Comparison of ENCODE assay signal across 7 cellular contexts in genomic region chr5:132411382-132411925, GRCh38. TPM values are rescaled to one million over a fixed set of nuclear protein-coding genes. Genes with fewer than 3 reads are reported as not detected.
A peak's percentile ranks its signal among the peaks of the same experiment; 100 is the strongest.
DNase-seq lines count a peak whose midpoint lies in the region; ATAC-seq, FAIRE-seq and TF ChIP-seq lines count a peak whose summit lies in the region.

No MANE protein-coding gene starts in this region.

- H3K4me3 ChIP-seq in Karpas-422 (ENCODE audit: low read length) (peak overlapping the region; percentile 73), adrenal gland (peak overlapping the region in 2 of 4 donors; percentile 38 to 76), keratinocyte (ENCODE audit: control insufficient read depth in 2 of 3, extremely low read depth in 1 of 3, insufficient read depth in 2 of 3, low read depth in 1 of 3, low read length in 3 of 3) (peak overlapping the region; percentile 47 to 71 (median 70))

- H3K4me1 ChIP-seq in Karpas-422 (ENCODE audit: low read length): peaks cover 31% of the 10 kb centered on the region
- peaks cover 40 to 69% of the 10 kb centered on the region in 2 donors for H3K4me1 ChIP-seq in adrenal gland (replicated peaks in 1 of 2)
- H3K4me1 ChIP-seq in keratinocyte (ENCODE audit: control insufficient read depth, extremely low read depth, insufficient read depth, low read length): peaks cover 39% of the 10 kb centered on the region

- FAIRE-seq in keratinocyte (lab: Jason Lieb, UNC): peak; percentile 55

- peak overlapping the region; percentile 74 for H3K9ac ChIP-seq in Karpas-422 (ENCODE audit: low read length)
- H3K9ac ChIP-seq in keratinocyte (ENCODE audit: control insufficient read depth, extremely low read depth, insufficient read depth, low read length): peak overlapping the region; percentile 83

- peak; percentile 4 for ATAC-seq in GM19463 (IDR thresholded peaks at IDR 0.05; ENCODE audit: unreplicated experiment)
- ATAC-seq in GM21576 (IDR thresholded peaks at IDR 0.05; ENCODE audit: unreplicated experiment): no peak

- H4K20me1 ChIP-seq in Karpas-422 (ENCODE audit: insufficient read depth, low read depth, low read length): no peaks in the 10 kb centered on the region
- no peaks in the 10 kb centered on the region for H4K20me1 ChIP-seq in keratinocyte (ENCODE audit: control insufficient read depth, extremely low read depth, insufficient read depth, low read length)

- TF ChIP-seq CTCF in adrenal gland (IDR thresholded peaks at IDR 0.05): no peak
- TF ChIP-seq CTCF in keratinocyte (optimal IDR thresholded peaks at IDR 0.05 in 1 of 3, IDR thresholded peaks at IDR 0.05 in 1 of 3, conservative IDR thresholded peaks at IDR 0.05 in 1 of 3; ENCODE audit: extremely low read depth in 1 of 3, insufficient read depth in 2 of 3, low read length in 3 of 3): no peak

- no peaks in the 10 kb centered on the region for H3K79me2 ChIP-seq in Karpas-422 (ENCODE audit: low read length)
- no peaks in the 10 kb centered on the region for H3K79me2 ChIP-seq in keratinocyte (ENCODE audit: control insufficient read depth, insufficient read depth, low read length)

- WGBS in adrenal gland, 4 donors: 19 to 28% (median 22%) methylated on average over 6 to 7 of the region's 7 CpGs

- H3K27me3 ChIP-seq in Karpas-422 (ENCODE audit: low read length) (no peaks in the 10 kb centered on the region), adrenal gland (no peaks in the 10 kb centered on the region), keratinocyte (ENCODE audit: control insufficient read depth, extremely low read depth, insufficient read depth, low read length) (no peaks in the 10 kb centered on the region)

- no peak for TF ChIP-seq POLR2A in adrenal gland (IDR thresholded peaks at IDR 0.05)

- H3K36me3 ChIP-seq in Karpas-422 (ENCODE audit: insufficient read depth, low read length): no peaks in the 10 kb centered on the region
- no peaks in the 10 kb centered on the region for H3K36me3 ChIP-seq in adrenal gland (replicated peaks in 1 of 2)
- no peaks in the 10 kb centered on the region for H3K36me3 ChIP-seq in keratinocyte (ENCODE audit: control insufficient read depth in 2 of 2, extremely low read depth in 1 of 2, insufficient read depth in 2 of 2, low read length in 2 of 2)

- H3K9me3 ChIP-seq in Karpas-422 (ENCODE audit: low read length): no peaks in the 10 kb centered on the region
- H3K9me3 ChIP-seq in adrenal gland (replicated peaks in 1 of 3): no peaks in the 10 kb centered on the region
- no peaks in the 10 kb centered on the region for H3K9me3 ChIP-seq in keratinocyte (ENCODE audit: control insufficient read depth, low read depth, low read length)

- peak overlapping the region; percentile 82 for H3K4me2 ChIP-seq in Karpas-422 (ENCODE audit: low read depth, low read length, poor library complexity, severe bottlenecking)
- peak overlapping the region; percentile 95 for H3K4me2 ChIP-seq in keratinocyte (ENCODE audit: control insufficient read depth, extremely low read depth, insufficient read depth, low read depth, low read length)

- intact Hi-C loops in adrenal gland (cut with DNase I): no loop called here

- H3K9me2 ChIP-seq in Karpas-422 (replicated peaks; ENCODE audit: insufficient read depth, low read length): no peaks in the 10 kb centered on the region

- H2AFZ ChIP-seq in Karpas-422 (ENCODE audit: low read length): peak overlapping the region; percentile 94
- peak overlapping the region; percentile 78 for H2AFZ ChIP-seq in keratinocyte (ENCODE audit: control insufficient read depth, low read length)

- no peaks in the 10 kb centered on the region for H3K9me1 ChIP-seq in keratinocyte (ENCODE audit: control insufficient read depth, extremely low read depth, insufficient read depth, low read length)

- dilution Hi-C loops in keratinocyte (cut with MboI; ENCODE audit: extremely low pct_ligation_motif_present, low sequenced_read_pairs): no loop called here

- H3K27ac ChIP-seq in Karpas-422 (ENCODE audit: low read length) (no peak overlapping the region), adrenal gland (peak overlapping the region; percentile 89 to 99 (median 95)), keratinocyte (ENCODE audit: control insufficient read depth, insufficient read depth, low read length) (peak overlapping the region; percentile 78)

- in situ Hi-C loops in KBM-7 (cut with MboI; ENCODE audit: low pct_unique_long_range_greater_than_20kb, low sequenced_read_pairs): no loop called here

- DNase-seq in Karpas-422 (no peak), adrenal gland (peak in 2 of 7 donors; percentile 32 to 48), keratinocyte (ENCODE audit: low read depth, low spot score) (no peak), KBM-7 (no peak)
- DNase-seq in stimulated activated naive CD4-positive, alpha-beta T cell (lab: John Stamatoyannopoulos, UW): peak in 5 of 6 experiments; percentile 30 to 68 (median 48)

RNA-seq across cellular contexts. Expression of gene SLC22A5, which starts 41.9 kb away (rescaled TPM):
- 1.3 and 5.2 TPM in 2 replicates for total RNA-seq in Karpas-422 (2014; rRNA removed; shearing (Covaris generic); ENCODE audit: low replicate concordance)
- 10 to 100 TPM; 11.1 to 24.1 (median 16.5) TPM for total RNA-seq in adrenal gland
- polyA plus RNA-seq in adrenal gland (10 to 100 TPM in 1 of 3 donors, 1 to 10 TPM in 2; 9.6 to 12.6 (median 9.8) TPM), keratinocyte (14.8 to 23.0 TPM (median 21.5 TPM) in 3 replicates)
- 2.4 TPM for polyA plus RNA-seq in keratinocyte (2011; ENCODE audit: low read depth)
- 9.5 and 17.4 TPM in 2 replicates for polyA plus RNA-seq in keratinocyte (2011; cell fraction: cytosol; rRNA removed)
- 56.3 and 66.2 TPM in 2 replicates for polyA plus RNA-seq in keratinocyte (2011; cell fraction: nucleus; rRNA removed)
- polyA plus RNA-seq in keratinocyte (2012; ENCODE audit: low replicate concordance): 7.7 and 9.6 TPM in 2 replicates
- polyA minus RNA-seq in keratinocyte: 43.5 to 54.4 TPM (median 46.9 TPM) in 3 replicates
- polyA minus RNA-seq in keratinocyte (2011; cell fraction: cytosol; rRNA and poly(A)+ RNA removed): 18.8 TPM
- polyA minus RNA-seq in keratinocyte (2011; cell fraction: nucleus; rRNA and poly(A)+ RNA removed): 29.9 and 37.5 TPM in 2 replicates

Comparison
In these comparisons a context has a peak if more than half of its experiments do, and no peak if none do; other contexts are left out.
1. DNase-seq: peak in stimulated activated naive CD4-positive, alpha-beta T cell (5 of 6); none in Karpas-422 (single experiment), keratinocyte (single experiment) and KBM-7 (single experiment).